8 cellular contexts compared by ENCODE assay signal in the genomic region with DNA sequence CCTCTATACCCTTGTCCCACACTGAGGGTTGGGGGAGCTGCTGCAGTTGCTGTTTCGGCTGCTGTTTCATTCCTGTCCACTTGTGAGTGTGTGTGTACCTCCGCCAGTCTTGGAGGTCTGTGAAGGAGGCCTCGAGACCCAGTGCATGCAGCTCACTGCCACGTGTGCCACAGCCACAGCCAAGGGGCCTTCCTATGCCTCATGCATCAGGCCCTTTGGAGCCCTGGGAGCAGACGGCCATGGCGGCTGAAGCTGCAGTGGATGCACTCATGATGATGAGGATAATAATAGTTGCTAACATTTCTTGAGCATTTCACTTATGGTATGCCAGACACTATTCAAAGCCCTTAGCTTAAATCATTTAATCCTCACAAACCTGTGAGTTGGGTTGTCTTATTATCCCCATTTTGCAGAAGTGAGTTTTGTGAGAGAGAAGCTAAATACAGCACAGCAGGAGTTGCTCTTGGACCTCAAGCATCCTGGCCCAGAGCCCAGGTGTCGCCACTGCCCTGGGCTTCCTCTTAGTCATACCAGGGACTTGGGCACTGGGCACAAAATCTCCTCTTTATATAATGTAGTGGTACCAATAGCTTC.
DNase-seq lines count a peak whose midpoint lies in the region; ATAC-seq, FAIRE-seq and TF ChIP-seq lines count a peak whose summit lies in the region.

No MANE protein-coding gene starts in this region.

- TF ChIP-seq EP300 in transverse colon (IDR thresholded peaks at IDR 0.05; ENCODE audit: low read depth): no peak

- no peak for FAIRE-seq in astrocyte (lab: Jason Lieb, UNC)

- 71% methylated on average over 7 of the region's 7 CpGs; no CpG with 5 or more reads in 1 of the 2 donors for WGBS in transverse colon (ENCODE audit: low coverage in 1 of 2), 2 donors

- H3K4me3 ChIP-seq in MG63: no peak overlapping the region
- no peak overlapping the region for H3K4me3 ChIP-seq in astrocyte (ENCODE audit: insufficient read depth, low read depth, low read length)
- no peak overlapping the region for H3K4me3 ChIP-seq in lower lobe of right lung
- no peak overlapping the region for H3K4me3 ChIP-seq in transverse colon

- H3K4me1 ChIP-seq in astrocyte (ENCODE audit: insufficient read depth, low read length) (peaks cover 38% of the 10 kb centered on the region), lower lobe of right lung (peaks cover 79% of the 10 kb centered on the region), transverse colon (peaks cover 10 to 57% (median 22%) of the 10 kb centered on the region in 4 donors)

- no peak overlapping the region for H3K4me3 Mint-ChIP-seq in Calu3 (ENCODE audit: low read depth, unreplicated experiment)
- H3K4me3 Mint-ChIP-seq in astrocyte (ENCODE audit: unreplicated experiment): no peak overlapping the region
- H3K4me3 Mint-ChIP-seq in WTC11: no peak overlapping the region

- intact Hi-C loops in Calu3 (cut with micrococcal nuclease; ENCODE audit: unreplicated experiment) (loop anchor here (1.0 to 2.0 kb wide), 2 partner anchors 46 to 75 kb away; no protein-coding TSS in a partner anchor), lower lobe of right lung (cut with DNase I) (loop anchor here (5.0 to 10.0 kb wide), 2 partner anchors 47 to 239 kb away; no protein-coding TSS in a partner anchor), transverse colon (cut with DNase I; ENCODE audit: low total_unique reads) (no loop called here)

- no TSS peak for BruUV-seq in Calu3 (replicated peaks; lab: Mats Ljungman, UMichigan)

- ATAC-seq in lower lobe of right lung: peak; percentile 69 to 75
- ATAC-seq in GM21737 (IDR thresholded peaks at IDR 0.05; ENCODE audit: unreplicated experiment): no peak
- ATAC-seq in GM18505 (IDR thresholded peaks at IDR 0.05; ENCODE audit: unreplicated experiment): no peak
- ATAC-seq in WTC11: no peak; the same call in 1 of the 2 replicates

- H3K79me2 ChIP-seq in astrocyte (ENCODE audit: insufficient read depth, low read length): no peaks in the 10 kb centered on the region

- no peak overlapping the region for H3K4me2 ChIP-seq in astrocyte (ENCODE audit: low read length)

- DNase-seq in Calu3 (peak; percentile 84), MG63 (peak; percentile 45), astrocyte (ENCODE audit: low read depth) (no peak), lower lobe of right lung (peak; percentile 89), transverse colon (peak; percentile 77), WTC11 (ENCODE audit: low spot score) (no peak)

- H3K9me3 ChIP-seq in MG63: no peaks in the 10 kb centered on the region
- no peaks in the 10 kb centered on the region for H3K9me3 ChIP-seq in astrocyte (ENCODE audit: insufficient read depth, low read depth, low read length)
- H3K9me3 ChIP-seq in lower lobe of right lung: no peaks in the 10 kb centered on the region
- no peaks in the 10 kb centered on the region for H3K9me3 ChIP-seq in transverse colon

- TF ChIP-seq CTCF in Calu3 (IDR thresholded peaks at IDR 0.05; ENCODE audit: unreplicated experiment): no peak
- TF ChIP-seq CTCF in astrocyte (IDR thresholded peaks at IDR 0.05; ENCODE audit: insufficient read depth, low read depth, low read length): no peak
- TF ChIP-seq CTCF in lower lobe of right lung (IDR thresholded peaks at IDR 0.05): no peak
- no peak for TF ChIP-seq CTCF in transverse colon (IDR thresholded peaks at IDR 0.05)
- TF ChIP-seq CTCF in WTC11 (IDR thresholded peaks at IDR 0.05): no peak

- H3K27ac ChIP-seq in astrocyte (ENCODE audit: low read depth, low read length) (no peak overlapping the region), lower lobe of right lung (peak overlapping the region; percentile 83), transverse colon (peak overlapping the region; percentile 73 to 81 (median 79))

- H3K36me3 ChIP-seq in MG63 (no peaks in the 10 kb centered on the region), astrocyte (ENCODE audit: insufficient read depth, low read length) (no peaks in the 10 kb centered on the region), lower lobe of right lung (no peaks in the 10 kb centered on the region), transverse colon (no peaks in the 10 kb centered on the region)

- H3K27ac Mint-ChIP-seq in Calu3 (ENCODE audit: unreplicated experiment): peak overlapping the region; percentile 98
- H3K27ac Mint-ChIP-seq in astrocyte (ENCODE audit: unreplicated experiment): no peak overlapping the region
- no peak overlapping the region for H3K27ac Mint-ChIP-seq in WTC11

- CTCF ChIA-PET in Calu3 (lab: Charles Lee) (interaction anchor here (0.7 to 3.8 kb wide), 11 partner anchors 12 to 360 kb away, joined by 3 to 21 read pairs (median 4); no protein-coding TSS in a partner anchor), WTC11 (lab: Charles Lee) (interaction anchor here (0.9 to 2.7 kb wide), 3 partner anchors 67 to 213 kb away, joined by 3 to 6 read pairs (median 3); no protein-coding TSS in a partner anchor)

- POLR2A ChIA-PET in WTC11 (lab: Charles Lee): no interaction called here

- H3K36me3 Mint-ChIP-seq in Calu3 (ENCODE audit: insufficient read depth, unreplicated experiment): peaks cover 27% of the 10 kb centered on the region
- H3K36me3 Mint-ChIP-seq in astrocyte (ENCODE audit: low read depth, unreplicated experiment): peaks cover 2% of the 10 kb centered on the region
- H3K36me3 Mint-ChIP-seq in WTC11: no peaks in the 10 kb centered on the region

- H3K9ac ChIP-seq in astrocyte (ENCODE audit: low read length): peak overlapping the region; percentile 8

- H3K9me3 Mint-ChIP-seq in Calu3 (ENCODE audit: low read depth, unreplicated experiment) (no peaks in the 10 kb centered on the region), astrocyte (ENCODE audit: unreplicated experiment) (no peaks in the 10 kb centered on the region), WTC11 (no peaks in the 10 kb centered on the region)

- H2AFZ ChIP-seq in astrocyte (ENCODE audit: low read depth, low read length): no peak overlapping the region

- in situ Hi-C loops in transverse colon (cut with MboI; ENCODE audit: low pct_ligation_motif_present in 1 of 4, low pct_unique_long_range_greater_than_20kb in 1 of 4, low sequenced_read_pairs in 3 of 4): no loop called here

- peaks cover 78% of the 10 kb centered on the region for H3K4me1 Mint-ChIP-seq in Calu3 (ENCODE audit: low read depth, unreplicated experiment)
- peaks cover 41% of the 10 kb centered on the region for H3K4me1 Mint-ChIP-seq in astrocyte (ENCODE audit: low read depth, unreplicated experiment)
- peaks cover 20% of the 10 kb centered on the region for H3K4me1 Mint-ChIP-seq in WTC11

- no peaks in the 10 kb centered on the region for H4K20me1 ChIP-seq in astrocyte (ENCODE audit: insufficient read depth, low read length)

- TF ChIP-seq POLR2A in transverse colon (IDR thresholded peaks at IDR 0.05) (no peak), GM18505 (IDR thresholded peaks at IDR 0.05; ENCODE audit: borderline replicate concordance, extremely low read depth, insufficient read depth, insufficient read length) (no peak)

- H3K27me3 Mint-ChIP-seq in Calu3 (ENCODE audit: unreplicated experiment) (no peaks in the 10 kb centered on the region), astrocyte (ENCODE audit: low read depth, unreplicated experiment) (peaks cover 6% of the 10 kb centered on the region), WTC11 (ENCODE audit: low read depth) (no peaks in the 10 kb centered on the region)

- H3K27me3 ChIP-seq in MG63 (no peaks in the 10 kb centered on the region), astrocyte (ENCODE audit: insufficient read depth, low read length) (no peaks in the 10 kb centered on the region), lower lobe of right lung (ENCODE audit: low read depth) (no peaks in the 10 kb centered on the region), transverse colon (no peaks in the 10 kb centered on the region)

TF ChIP-seq in WTC11, 78 proteins besides CTCF, POLR2A, EP300 and RAD21:
- TF ChIP-seq ZNF317 (CRISPR knock-in tag; IDR thresholded peaks at IDR 0.05; ENCODE audit: borderline replicate concordance, low read depth): no peak
- TF ChIP-seq, protein P1, sequence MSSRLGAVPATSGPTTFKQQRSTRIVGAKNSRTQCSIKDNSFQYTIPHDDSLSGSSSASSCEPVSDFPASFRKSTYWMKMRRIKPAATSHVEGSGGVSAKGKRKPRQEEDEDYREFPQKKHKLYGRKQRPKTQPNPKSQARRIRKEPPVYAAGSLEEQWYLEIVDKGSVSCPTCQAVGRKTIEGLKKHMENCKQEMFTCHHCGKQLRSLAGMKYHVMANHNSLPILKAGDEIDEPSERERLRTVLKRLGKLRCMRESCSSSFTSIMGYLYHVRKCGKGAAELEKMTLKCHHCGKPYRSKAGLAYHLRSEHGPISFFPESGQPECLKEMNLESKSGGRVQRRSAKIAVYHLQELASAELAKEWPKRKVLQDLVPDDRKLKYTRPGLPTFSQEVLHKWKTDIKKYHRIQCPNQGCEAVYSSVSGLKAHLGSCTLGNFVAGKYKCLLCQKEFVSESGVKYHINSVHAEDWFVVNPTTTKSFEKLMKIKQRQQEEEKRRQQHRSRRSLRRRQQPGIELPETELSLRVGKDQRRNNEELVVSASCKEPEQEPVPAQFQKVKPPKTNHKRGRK (CRISPR knock-in tag; IDR thresholded peaks at IDR 0.05; ENCODE audit: borderline replicate concordance): no peak
- TF ChIP-seq ZNF671 (CRISPR knock-in tag; IDR thresholded peaks at IDR 0.05): no peak
- TF ChIP-seq JUN (CRISPR knock-in tag; IDR thresholded peaks at IDR 0.05): no peak

Comparison
In these comparisons a context has a peak if more than half of its experiments do, and no peak if none do; other contexts are left out.
1. DNase-seq: peak in Calu3 (single experiment), MG63 (single experiment), lower lobe of right lung (single experiment) and transverse colon (single experiment); none in astrocyte (single experiment) and WTC11 (single experiment).
2. ATAC-seq: peak in lower lobe of right lung (2 of 2); none in GM21737 (single experiment), GM18505 (single experiment) and WTC11 (single experiment).